ENCODE assay signal across 17 cellular contexts in genomic region chr9:87120610-87121009, GRCh38.
DNase-seq lines count a peak whose midpoint lies in the region; ATAC-seq and TF ChIP-seq lines count a peak whose summit lies in the region.
"Had no signal": no experiment of that assay in that cellular context is flagged by ENCODE, and none has a peak within 500 bp of the region (broad histone marks: within the 10 kb centered on the region; RNA-seq: fewer than 3 reads in every experiment).

No MANE protein-coding gene starts in this region.

- H3K4me1 ChIP-seq in right lobe of liver (peaks cover 0 to 17% (median 0%) of the 10 kb centered on the region in 4 donors), sigmoid colon (peaks cover 0 to 69% (median 63%) of the 10 kb centered on the region in 4 donors), testis (peaks cover 22% of the 10 kb centered on the region)

- TF ChIP-seq CTCF in HFFc6 (IDR thresholded peaks at IDR 0.05) (no peak), chondrocyte (IDR thresholded peaks at IDR 0.05) (no peak), right lobe of liver (IDR thresholded peaks at IDR 0.05) (no peak), sigmoid colon (IDR thresholded peaks at IDR 0.05) (no peak), testis (IDR thresholded peaks at IDR 0.05) (no peak)

- no peak overlapping the region for H3K27ac ChIP-seq in right lobe of liver
- peak overlapping the region in 3 of 4 donors; percentile 76 to 83 (median 83) for H3K27ac ChIP-seq in sigmoid colon
- H3K27ac ChIP-seq in testis = no peak overlapping the region
- H3K27ac ChIP-seq: HL-60, KMS-11 had no signal

- intact Hi-C loops in right lobe of liver (cut with DNase I) (no loop called here), sigmoid colon (cut with DNase I) (loop anchor here (2.0 kb wide), 1 partner anchor 86 kb away; no protein-coding TSS in a partner anchor), testis (cut with DNase I; ENCODE audit: low total_unique reads) (no loop called here)

- H3K9me3 ChIP-seq in right lobe of liver = no peaks in the 10 kb centered on the region
- H3K9me3 ChIP-seq in sigmoid colon = no peaks in the 10 kb centered on the region
- no peaks in the 10 kb centered on the region for H3K9me3 ChIP-seq in testis

- peaks cover 2% of the 10 kb centered on the region; the same call in 1 of the 2 replicates for H3K27me3 Mint-ChIP-seq in HFFc6 (ENCODE audit: insufficient read depth)
- no peaks in the 10 kb centered on the region for H3K27me3 Mint-ChIP-seq in chondrocyte (ENCODE audit: low read depth)
- no peaks in the 10 kb centered on the region for H3K27me3 Mint-ChIP-seq in stimulated activated memory B cell treated with anti-CD40 and anti-IgM and Interleukin-4, amounts not matched to agents 10 μg/mL and 1 μg/mL and 100 μg/mL, for 72 hours
- peaks cover 27% of the 10 kb centered on the region for H3K27me3 Mint-ChIP-seq in activated naive CD8-positive, alpha-beta T cell treated with anti-CD3 and anti-CD28 coated beads for 36 hours

- H3K4me3 ChIP-seq in right lobe of liver (no peak overlapping the region), sigmoid colon (no peak overlapping the region), testis (no peak overlapping the region)

- H3K36me3 Mint-ChIP-seq in HFFc6 (ENCODE audit: low read depth) = no peaks in the 10 kb centered on the region
- no peaks in the 10 kb centered on the region for H3K36me3 Mint-ChIP-seq in chondrocyte (ENCODE audit: low read depth)
- no peaks in the 10 kb centered on the region for H3K36me3 Mint-ChIP-seq in stimulated activated memory B cell treated with anti-CD40 and anti-IgM and Interleukin-4, amounts not matched to agents 10 μg/mL and 1 μg/mL and 100 μg/mL, for 72 hours
- no peaks in the 10 kb centered on the region for H3K36me3 Mint-ChIP-seq in activated naive CD8-positive, alpha-beta T cell treated with anti-CD3 and anti-CD28 coated beads for 36 hours
- H3K36me3 Mint-ChIP-seq: CD4-positive, alpha-beta memory T cell had no signal

- no peak for TF ChIP-seq POLR2A in right lobe of liver (IDR thresholded peaks at IDR 0.05)
- TF ChIP-seq POLR2A in sigmoid colon (IDR thresholded peaks at IDR 0.05) = no peak
- TF ChIP-seq POLR2A in testis (IDR thresholded peaks at IDR 0.05) = no peak

- DNase-seq in HFFc6 (no peak), chondrocyte (ENCODE audit: low spot score) (no peak), right lobe of liver (no peak), sigmoid colon (no peak), testis (no peak), GOT3 (lab: John Stamatoyannopoulos, UW) (no peak)
- no peak for DNase-seq in activated naive CD8-positive, alpha-beta T cell treated with anti-CD3 and anti-CD28 coated beads for 36 hours
- DNase-seq: ACHN; CD4-positive, alpha-beta memory T cell; DMS79; NCI-H187 treated with DMSO at 0.1 percent for 48 hours; NCI-H446 treated with DMSO at 0.1 percent for 48 hours; NCI-H774 had no signal

- TF ChIP-seq EP300 in sigmoid colon (IDR thresholded peaks at IDR 0.05) = no peak

- peak; percentile 29 to 69 (median 58) for ATAC-seq in right lobe of liver
- ATAC-seq in stimulated activated memory B cell treated with anti-CD40 and anti-IgM and Interleukin-4, amounts not matched to agents 10 μg/mL and 1 μg/mL and 100 μg/mL, for 72 hours = no peak

- H3K27ac Mint-ChIP-seq in HFFc6 (peak overlapping the region; percentile 3; the same call in 1 of the 2 replicates), chondrocyte (ENCODE audit: unreplicated experiment) (peak overlapping the region; percentile 94)
- no peak overlapping the region for H3K27ac Mint-ChIP-seq in stimulated activated memory B cell treated with anti-CD40 and anti-IgM and Interleukin-4, amounts not matched to agents 10 μg/mL and 1 μg/mL and 100 μg/mL, for 72 hours
- H3K27ac Mint-ChIP-seq in activated naive CD8-positive, alpha-beta T cell treated with anti-CD3 and anti-CD28 coated beads for 36 hours = no peak overlapping the region
- H3K27ac Mint-ChIP-seq: B cell; CD4-positive, alpha-beta memory T cell had no signal

- H3K27me3 ChIP-seq in right lobe of liver (no peaks in the 10 kb centered on the region), sigmoid colon (no peaks in the 10 kb centered on the region), testis (no peaks in the 10 kb centered on the region)

- H3K4me1 Mint-ChIP-seq in HFFc6 (ENCODE audit: low read depth) (peaks cover 43% of the 10 kb centered on the region), chondrocyte (ENCODE audit: low read depth) (peaks cover 75% of the 10 kb centered on the region)
- no peaks in the 10 kb centered on the region for H3K4me1 Mint-ChIP-seq in stimulated activated memory B cell treated with anti-CD40 and anti-IgM and Interleukin-4, amounts not matched to agents 10 μg/mL and 1 μg/mL and 100 μg/mL, for 72 hours
- H3K4me1 Mint-ChIP-seq in activated naive CD8-positive, alpha-beta T cell treated with anti-CD3 and anti-CD28 coated beads for 36 hours = peaks cover 9% of the 10 kb centered on the region
- H3K4me1 Mint-ChIP-seq: B cell had no signal

- no peak overlapping the region for H3K4me3 Mint-ChIP-seq in HFFc6
- H3K4me3 Mint-ChIP-seq in chondrocyte (ENCODE audit: unreplicated experiment) = no peak overlapping the region
- H3K4me3 Mint-ChIP-seq in stimulated activated memory B cell treated with anti-CD40 and anti-IgM and Interleukin-4, amounts not matched to agents 10 μg/mL and 1 μg/mL and 100 μg/mL, for 72 hours = no peak overlapping the region
- no peak overlapping the region for H3K4me3 Mint-ChIP-seq in activated naive CD8-positive, alpha-beta T cell treated with anti-CD3 and anti-CD28 coated beads for 36 hours
- H3K4me3 Mint-ChIP-seq: B cell; CD4-positive, alpha-beta memory T cell had no signal

- no peaks in the 10 kb centered on the region for H3K36me3 ChIP-seq in right lobe of liver
- H3K36me3 ChIP-seq in sigmoid colon = no peaks in the 10 kb centered on the region
- no peaks in the 10 kb centered on the region for H3K36me3 ChIP-seq in testis (ENCODE audit: low read depth, missing control alignments)

- 31% methylated on average over 5 of the region's 5 CpGs for WGBS in right lobe of liver (ENCODE audit: insufficient coverage, low coverage, low lambda C conversion rate, missing lambda C conversion rate)
- WGBS in sigmoid colon, 2 donors = 59 to 76% methylated on average over 5 of the region's 5 CpGs
- 61 to 62% methylated on average over 5 of the region's 5 CpGs for WGBS in testis, 2 donors

- H3K9me3 Mint-ChIP-seq in HFFc6 (no peaks in the 10 kb centered on the region), chondrocyte (ENCODE audit: low read depth) (no peaks in the 10 kb centered on the region)
- peaks cover 4% of the 10 kb centered on the region for H3K9me3 Mint-ChIP-seq in stimulated activated memory B cell treated with anti-CD40 and anti-IgM and Interleukin-4, amounts not matched to agents 10 μg/mL and 1 μg/mL and 100 μg/mL, for 72 hours
- peaks cover 1% of the 10 kb centered on the region for H3K9me3 Mint-ChIP-seq in activated naive CD8-positive, alpha-beta T cell treated with anti-CD3 and anti-CD28 coated beads for 36 hours
- H3K9me3 Mint-ChIP-seq: CD4-positive, alpha-beta memory T cell had no signal

Comparison
In these comparisons a context has a peak if more than half of its experiments do, and no peak if none do; other contexts are left out.
1. H3K27ac Mint-ChIP-seq: peak in HFFc6 (single experiment) and chondrocyte (single experiment); none in stimulated activated memory B cell treated with anti-CD40 and anti-IgM and Interleukin-4, amounts not matched to agents 10 μg/mL and 1 μg/mL and 100 μg/mL, for 72 hours (single experiment) and activated naive CD8-positive, alpha-beta T cell treated with anti-CD3 and anti-CD28 coated beads for 36 hours (single experiment).
2. H3K27ac ChIP-seq: peak in sigmoid colon (3 of 4); none in right lobe of liver (0 of 3) and testis (0 of 2).